In genomic region chr13:113443991-113444390, GRCh38 we compare ENCODE assay signal across 32 cellular contexts.
"Had no signal": no experiment of that assay in that cellular context is flagged by ENCODE, and none has a peak within 500 bp of the region (broad histone marks: within the 10 kb centered on the region; RNA-seq: fewer than 3 reads in every experiment).

No MANE protein-coding gene starts in this region.

- DNase-seq: activated CD4-positive, alpha-beta memory T cell treated with anti-CD3 and anti-CD28 coated beads for 36 hours; activated CD4-positive, alpha-beta T cell treated with anti-CD3 and anti-CD28 coated beads for 48 hours; activated CD8-positive, alpha-beta memory T cell treated with anti-CD3 and anti-CD28 coated beads, Interleukin-2, amount 50 U/mL, for 4 hours; activated effector memory CD4-positive, alpha-beta T cell treated with anti-CD3 and anti-CD28 coated beads, Interleukin-2, amount 50 U/mL, for 16 hours; activated naive CD4-positive, alpha-beta T cell treated with anti-CD3 and anti-CD28 coated beads for 36 hours; activated naive CD8-positive, alpha-beta T cell treated with anti-CD3 and anti-CD28 coated beads, Interleukin-2, amount 10 ng/mL, durations not matched to agents 7 days and 5 days; activated T-cell treated with anti-CD3 and anti-CD28 coated beads, Interleukin-2, amount 50 U/mL, for 1 hour; cerebellar nuclear complex; effector memory CD4-positive, alpha-beta T cell; erythroblast; gastrocnemius medialis; glutamatergic neuron; islet precursor cell; left cardiac atrium; left ventricle myocardium superior; mammary epithelial cell; natural killer cell; right lobe of liver; small intestine; stimulated activated CD4-positive, alpha-beta T cell treated with anti-CD3 and anti-CD28 coated beads, Interleukin-4, amount 100 ng/mL, for 24 hours; stimulated activated naive B cell treated with anti-CD40 and anti-IgM and Interleukin-4, amounts not matched to agents 10 μg/mL and 1 μg/mL and 100 μg/mL, for 72 hours; stomach had no signal

- ATAC-seq: activated CD4-positive, CD25-positive, alpha-beta regulatory T cell treated with anti-CD3 and anti-CD28 coated beads, Interleukin-2, amount 50 U/mL, for 24 hours; gastrocnemius medialis; left cardiac atrium; left ventricle myocardium superior; natural killer cell; right lobe of liver; stimulated activated naive B cell treated with anti-CD40 and anti-IgM and Interleukin-4, amounts not matched to agents 10 μg/mL and 1 μg/mL and 100 μg/mL, for 72 hours had no signal

- H3K4me2 ChIP-seq: neural progenitor cell had no signal

- H3K9me3 ChIP-seq: ascending aorta, gastrocnemius medialis, right lobe of liver, stomach, tibial artery had no signal

- H3K4me1 Mint-ChIP-seq: activated naive CD8-positive, alpha-beta T cell treated with anti-CD3 and anti-CD28 coated beads, Interleukin-2, amount 10 ng/mL, durations not matched to agents 7 days and 5 days; brain; natural killer cell; neural progenitor cell had no signal

- H3K4me1 ChIP-seq: ascending aorta, neural progenitor cell, right lobe of liver, tibial artery had no signal

- H3K9ac ChIP-seq: neural progenitor cell had no signal

- H3K27me3 ChIP-seq: ascending aorta, cardiac muscle cell, dorsolateral prefrontal cortex, gastrocnemius medialis, neural progenitor cell, right lobe of liver, stomach, tibial artery had no signal

- H3K9me3 Mint-ChIP-seq: activated CD4-positive, alpha-beta memory T cell treated with anti-CD3 and anti-CD28 coated beads for 36 hours; activated T-helper 1 cell treated with anti-CD3 and anti-CD28 coated beads, Interleukin-12 subunit alpha, Interleukin-12 subunit beta, Interleukin-2, Interleukin-4 antibody, amounts not matched to agents 30 ng/mL and 10 ng/mL and 1 ng/mL, durations not matched to agents 14 hours and 24 hours and 36 hours; natural killer cell had no signal

- H3K4me3 ChIP-seq: ascending aorta, cardiac muscle cell, coronary artery, dorsolateral prefrontal cortex, gastrocnemius medialis, neural progenitor cell, right lobe of liver, stomach, tibial artery had no signal

- H3K36me3 Mint-ChIP-seq: natural killer cell had no signal

- H2AFZ ChIP-seq: neural progenitor cell had no signal

- H3K27me3 Mint-ChIP-seq: activated CD4-positive, alpha-beta memory T cell treated with anti-CD3 and anti-CD28 coated beads for 36 hours; activated naive CD8-positive, alpha-beta T cell treated with anti-CD3 and anti-CD28 coated beads, Interleukin-2, amount 10 ng/mL, durations not matched to agents 7 days and 5 days; brain; progenitor cell of endocrine pancreas; stimulated activated naive B cell treated with anti-CD40 and anti-IgM and Interleukin-4, amounts not matched to agents 10 μg/mL and 1 μg/mL and 100 μg/mL, for 72 hours had no signal

- H3K36me3 ChIP-seq: ascending aorta, neural progenitor cell, right lobe of liver had no signal

- H3K27ac Mint-ChIP-seq: activated CD4-positive, alpha-beta memory T cell treated with anti-CD3 and anti-CD28 coated beads for 36 hours; activated naive CD4-positive, alpha-beta T cell treated with anti-CD3 and anti-CD28 coated beads for 36 hours; activated naive CD8-positive, alpha-beta T cell treated with anti-CD3 and anti-CD28 coated beads, Interleukin-2, amount 10 ng/mL, durations not matched to agents 7 days and 5 days; activated T-helper 1 cell treated with anti-CD3 and anti-CD28 coated beads, Interleukin-12 subunit alpha, Interleukin-12 subunit beta, Interleukin-2, Interleukin-4 antibody, amounts not matched to agents 30 ng/mL and 10 ng/mL and 1 ng/mL, durations not matched to agents 14 hours and 24 hours and 36 hours; brain; natural killer cell; neural progenitor cell; stimulated activated naive B cell treated with anti-CD40 and anti-IgM and Interleukin-4, amounts not matched to agents 10 μg/mL and 1 μg/mL and 100 μg/mL, for 72 hours had no signal

- H3K27ac ChIP-seq: ascending aorta, cardiac muscle cell, coronary artery, dorsolateral prefrontal cortex, neural progenitor cell, right lobe of liver, tibial artery had no signal

- H3K4me3 Mint-ChIP-seq: activated CD4-positive, alpha-beta memory T cell treated with anti-CD3 and anti-CD28 coated beads for 36 hours; activated naive CD4-positive, alpha-beta T cell treated with anti-CD3 and anti-CD28 coated beads for 36 hours; activated naive CD8-positive, alpha-beta T cell treated with anti-CD3 and anti-CD28 coated beads, Interleukin-2, amount 10 ng/mL, durations not matched to agents 7 days and 5 days; activated T-helper 1 cell treated with anti-CD3 and anti-CD28 coated beads, Interleukin-12 subunit alpha, Interleukin-12 subunit beta, Interleukin-2, Interleukin-4 antibody, amounts not matched to agents 30 ng/mL and 10 ng/mL and 1 ng/mL, durations not matched to agents 14 hours and 24 hours and 36 hours; brain; natural killer cell; stimulated activated naive B cell treated with anti-CD40 and anti-IgM and Interleukin-4, amounts not matched to agents 10 μg/mL and 1 μg/mL and 100 μg/mL, for 72 hours had no signal
